Comparison of ENCODE assay signal across 5 cellular contexts in genomic region chr2:161269111-161269510, GRCh38.
"Had no signal": no experiment of that assay in that cellular context is flagged by ENCODE, and none has a peak within 500 bp of the region (broad histone marks: within the 10 kb centered on the region; RNA-seq: fewer than 3 reads in every experiment).

No MANE protein-coding gene starts in this region.

- H3K36me3 ChIP-seq: HAP-1 had no signal

- H3K27ac ChIP-seq: HL-60 had no signal

- DNase-seq: GOT3, H7, HFFc6 had no signal

- H3K4me1 ChIP-seq: HAP-1 had no signal

- H3K9me3 ChIP-seq: HAP-1 had no signal

- H3K4me3 ChIP-seq: HAP-1 had no signal
